In genomic region chr4:158159718-158160094, GRCh38 we compare ENCODE assay signal across 1 cellular context.
TF ChIP-seq lines count a peak whose summit lies in the region.

No MANE protein-coding gene starts in this region.

TF ChIP-seq in neural cell, 6 proteins besides CTCF, POLR2A, EP300 and RAD21 (continued from another document):
- TF ChIP-seq, protein P1, sequence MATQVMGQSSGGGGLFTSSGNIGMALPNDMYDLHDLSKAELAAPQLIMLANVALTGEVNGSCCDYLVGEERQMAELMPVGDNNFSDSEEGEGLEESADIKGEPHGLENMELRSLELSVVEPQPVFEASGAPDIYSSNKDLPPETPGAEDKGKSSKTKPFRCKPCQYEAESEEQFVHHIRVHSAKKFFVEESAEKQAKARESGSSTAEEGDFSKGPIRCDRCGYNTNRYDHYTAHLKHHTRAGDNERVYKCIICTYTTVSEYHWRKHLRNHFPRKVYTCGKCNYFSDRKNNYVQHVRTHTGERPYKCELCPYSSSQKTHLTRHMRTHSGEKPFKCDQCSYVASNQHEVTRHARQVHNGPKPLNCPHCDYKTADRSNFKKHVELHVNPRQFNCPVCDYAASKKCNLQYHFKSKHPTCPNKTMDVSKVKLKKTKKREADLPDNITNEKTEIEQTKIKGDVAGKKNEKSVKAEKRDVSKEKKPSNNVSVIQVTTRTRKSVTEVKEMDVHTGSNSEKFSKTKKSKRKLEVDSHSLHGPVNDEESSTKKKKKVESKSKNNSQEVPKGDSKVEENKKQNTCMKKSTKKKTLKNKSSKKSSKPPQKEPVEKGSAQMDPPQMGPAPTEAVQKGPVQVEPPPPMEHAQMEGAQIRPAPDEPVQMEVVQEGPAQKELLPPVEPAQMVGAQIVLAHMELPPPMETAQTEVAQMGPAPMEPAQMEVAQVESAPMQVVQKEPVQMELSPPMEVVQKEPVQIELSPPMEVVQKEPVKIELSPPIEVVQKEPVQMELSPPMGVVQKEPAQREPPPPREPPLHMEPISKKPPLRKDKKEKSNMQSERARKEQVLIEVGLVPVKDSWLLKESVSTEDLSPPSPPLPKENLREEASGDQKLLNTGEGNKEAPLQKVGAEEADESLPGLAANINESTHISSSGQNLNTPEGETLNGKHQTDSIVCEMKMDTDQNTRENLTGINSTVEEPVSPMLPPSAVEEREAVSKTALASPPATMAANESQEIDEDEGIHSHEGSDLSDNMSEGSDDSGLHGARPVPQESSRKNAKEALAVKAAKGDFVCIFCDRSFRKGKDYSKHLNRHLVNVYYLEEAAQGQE (IDR thresholded peaks at IDR 0.05; ENCODE audit: borderline replicate concordance), result no peak
- TF ChIP-seq SMC3 (conservative IDR thresholded peaks at IDR 0.05; ENCODE audit: poor library complexity), result no peak
- no peak for TF ChIP-seq POLR2AphosphoS5 (IDR thresholded peaks at IDR 0.05)
- TF ChIP-seq TAF1 (IDR thresholded peaks at IDR 0.05; ENCODE audit: low read depth), result no peak
- no peak for TF ChIP-seq MXI1 (conservative IDR thresholded peaks at IDR 0.05; ENCODE audit: poor library complexity, severe bottlenecking)
